Comparison of ENCODE assay signal across 22 cellular contexts in genomic region chr1:70863256-70863655, GRCh38.
"Had no signal": no experiment of that assay in that cellular context is flagged by ENCODE, and none has a peak within 500 bp of the region (broad histone marks: within the 10 kb centered on the region; RNA-seq: fewer than 3 reads in every experiment).

No MANE protein-coding gene starts in this region.

- H3K4me1 ChIP-seq: adrenal gland, body of pancreas, esophagus muscularis mucosa, foreskin keratinocyte, heart left ventricle, parathyroid adenoma, right atrium auricular region, spleen had no signal

- ATAC-seq: activated CD8-positive, alpha-beta memory T cell treated with anti-CD3 and anti-CD28 coated beads, Interleukin-2, amount 10 ng/mL, durations not matched to agents 7 days and 5 days; activated CD8-positive, alpha-beta T cell treated with anti-CD3 and anti-CD28 coated beads, Interleukin-2, amount 10 ng/mL, durations not matched to agents 7 days and 5 days; body of pancreas; foreskin keratinocyte; heart left ventricle; naive thymus-derived CD8-positive, alpha-beta T cell had no signal

- DNase-seq: activated B cell treated with CpG ODN at 0.5 μM for 24 hours; activated CD8-positive, alpha-beta memory T cell treated with anti-CD3 and anti-CD28 coated beads, Interleukin-2, amount 10 ng/mL, durations not matched to agents 7 days and 5 days; activated CD8-positive, alpha-beta T cell treated with anti-CD3 and anti-CD28 coated beads, Interleukin-2, amount 10 ng/mL, durations not matched to agents 7 days and 5 days; activated naive CD4-positive, alpha-beta T cell treated with Interleukin-2 at 50 U/mL for 16 hours; activated T-cell treated with anti-CD3 and anti-CD28 coated beads, Interleukin-2, amount 50 U/mL, for 48 hours; adrenal gland; aorta; body of pancreas; dermis blood vessel endothelial cell; effector CD4-positive, alpha-beta T cell; foreskin keratinocyte; heart left ventricle; naive thymus-derived CD8-positive, alpha-beta T cell; nucleus accumbens; spleen; stimulated activated naive CD4-positive, alpha-beta T cell; T-helper 2 cell; trophoblast cell had no signal

- H3K27ac ChIP-seq: adrenal gland, body of pancreas, esophagus muscularis mucosa, foreskin keratinocyte, heart left ventricle, parathyroid adenoma, right atrium auricular region, spleen, thoracic aorta had no signal

- H3K36me3 ChIP-seq: adrenal gland, esophagus muscularis mucosa, heart left ventricle, right atrium auricular region, spleen, thoracic aorta had no signal

- H3K4me3 ChIP-seq: adrenal gland, body of pancreas, esophagus muscularis mucosa, heart left ventricle, right atrium auricular region, spleen, thoracic aorta had no signal

- H3K9ac ChIP-seq: parathyroid adenoma had no signal

- H3K9me3 ChIP-seq: adrenal gland, body of pancreas, esophagus muscularis mucosa, heart left ventricle, right atrium auricular region, spleen, thoracic aorta had no signal

- H3K27me3 ChIP-seq: adrenal gland, body of pancreas, esophagus muscularis mucosa, foreskin keratinocyte, heart left ventricle, right atrium auricular region, spleen had no signal
